8 cellular contexts compared by ENCODE assay signal in genomic region chr1:66925558-66925910, GRCh38. TPM values are rescaled to one million over a fixed set of nuclear protein-coding genes. Genes with fewer than 3 reads are reported as not detected.
DNase-seq lines count a peak whose midpoint lies in the region; ATAC-seq and TF ChIP-seq lines count a peak whose summit lies in the region.

No MANE protein-coding gene starts in this region.

- H3K9me3 ChIP-seq in OCI-LY7 (ENCODE audit: low read length) (peaks cover 9% of the 10 kb centered on the region), esophagus squamous epithelium (no peaks in the 10 kb centered on the region)

- peaks cover 45% of the 10 kb centered on the region for H3K4me1 ChIP-seq in OCI-LY7 (ENCODE audit: insufficient read depth, low read length, poor library complexity, severe bottlenecking)
- peaks cover 13 to 59% (median 23%) of the 10 kb centered on the region in 3 donors for H3K4me1 ChIP-seq in esophagus squamous epithelium
- peaks cover 12% of the 10 kb centered on the region for H3K4me1 ChIP-seq in rectal smooth muscle tissue (ENCODE audit: control insufficient read depth, insufficient read depth, low read length)

- ATAC-seq in HG02610 (IDR thresholded peaks at IDR 0.05; ENCODE audit: unreplicated experiment): no peak

- peak overlapping the region; percentile 81 for H3K4me2 ChIP-seq in OCI-LY7 (ENCODE audit: low read length)

- peaks cover 76% of the 10 kb centered on the region for H3K79me2 ChIP-seq in OCI-LY7 (ENCODE audit: insufficient read depth, low read depth, low read length)

- POLR2A ChIA-PET in OCI-LY7 (lab: Charles Lee): interaction anchor here (1.3 to 2.1 kb wide), 9 partner anchors 8 to 506 kb away, joined by 4 to 9 read pairs (median 6); no protein-coding TSS in a partner anchor

- TF ChIP-seq CTCF in OCI-LY7 (conservative IDR thresholded peaks at IDR 0.05; ENCODE audit: low read length): peak; percentile 1; the same call in 1 of the 2 replicates
- peak in 1 of 6 experiments; percentile 2 for TF ChIP-seq CTCF in esophagus squamous epithelium (IDR thresholded peaks at IDR 0.05)

- no peaks in the 10 kb centered on the region; the same call in 1 of the 2 replicates for H4K20me1 ChIP-seq in OCI-LY7 (ENCODE audit: insufficient read depth, low read length)

- no peaks in the 10 kb centered on the region for H3K9me3 Mint-ChIP-seq in activated CD4-positive, alpha-beta T cell treated with anti-CD3 and anti-CD28 coated beads, Interleukin-2, amount 10 ng/mL, durations not matched to agents 24 days and 14 days

- H3K27me3 Mint-ChIP-seq in activated CD4-positive, alpha-beta T cell treated with anti-CD3 and anti-CD28 coated beads, Interleukin-2, amount 10 ng/mL, durations not matched to agents 24 days and 14 days: no peaks in the 10 kb centered on the region

- H3K27ac ChIP-seq in OCI-LY7 (ENCODE audit: low read depth, low read length, poor library complexity, severe bottlenecking) (peak overlapping the region; percentile 70), esophagus squamous epithelium (peak overlapping the region; percentile 81 to 96 (median 92)), rectal smooth muscle tissue (ENCODE audit: low read depth, low read length) (peak overlapping the region; percentile 80)

- H3K36me3 Mint-ChIP-seq in activated CD4-positive, alpha-beta T cell treated with anti-CD3 and anti-CD28 coated beads, Interleukin-2, amount 10 ng/mL, durations not matched to agents 24 days and 14 days (ENCODE audit: low read depth): peaks cover 19% of the 10 kb centered on the region

- peak overlapping the region; percentile 99 for H3K4me3 Mint-ChIP-seq in activated CD4-positive, alpha-beta T cell treated with anti-CD3 and anti-CD28 coated beads, Interleukin-2, amount 10 ng/mL, durations not matched to agents 24 days and 14 days

- BruUV-seq in OCI-LY7 (replicated peaks; lab: Mats Ljungman, UMichigan): no TSS peak

- H3K27ac Mint-ChIP-seq in activated CD4-positive, alpha-beta T cell treated with anti-CD3 and anti-CD28 coated beads, Interleukin-2, amount 10 ng/mL, durations not matched to agents 24 days and 14 days: peak overlapping the region; percentile 97

- H3K4me1 Mint-ChIP-seq in activated CD4-positive, alpha-beta T cell treated with anti-CD3 and anti-CD28 coated beads, Interleukin-2, amount 10 ng/mL, durations not matched to agents 24 days and 14 days: peaks cover 41% of the 10 kb centered on the region

- H3K4me3 ChIP-seq in OCI-LY7 (ENCODE audit: low read depth, low read length, poor library complexity, severe bottlenecking): peak overlapping the region; percentile 96
- peak overlapping the region; percentile 71 to 95 (median 86) for H3K4me3 ChIP-seq in esophagus squamous epithelium
- peak overlapping the region; percentile 95 for H3K4me3 ChIP-seq in rectal smooth muscle tissue (ENCODE audit: low read length)

- peak in 1 of 4 donors; percentile 12 for TF ChIP-seq POLR2A in esophagus squamous epithelium (IDR thresholded peaks at IDR 0.05)

- DNase-seq in activated CD4-positive, alpha-beta T cell treated with anti-CD3 and anti-CD28 coated beads, Interleukin-2, amount 10 ng/mL, durations not matched to agents 24 days and 14 days: no peak
- DNase-seq in activated CD4-positive, alpha-beta T cell treated with anti-CD3 and anti-CD28 coated beads, Interleukin-2, amount 50 U/mL, for 1 hour: no peak
- DNase-seq in OCI-LY7 (ENCODE audit: low spot score) (no peak), esophagus squamous epithelium (lab: John Stamatoyannopoulos, UW) (no peak), AG20443 (ENCODE audit: low spot score) (no peak), SIG-M5 (lab: John Stamatoyannopoulos, UW) (no peak)

- intact Hi-C loops in activated CD4-positive, alpha-beta T cell treated with anti-CD3 and anti-CD28 coated beads, Interleukin-2, amount 10 ng/mL, durations not matched to agents 24 days and 14 days (cut with micrococcal nuclease): loop anchor here (1.0 to 10.0 kb wide), 10 partner anchors 55 to 1501 kb away; partner anchors contain the start of genes GADD45A, LEPR, LEPROT and SERBP1
- intact Hi-C loops in OCI-LY7 (cut with micrococcal nuclease; ENCODE audit: unreplicated experiment) (loop anchor here (10.0 kb wide), 1 partner anchor 759 kb away; the partner anchor contains the start of gene GADD45A), esophagus squamous epithelium (cut with DNase I) (no loop called here)

- H3K36me3 ChIP-seq in OCI-LY7 (ENCODE audit: insufficient read depth, low read length) (peaks cover 54% of the 10 kb centered on the region), esophagus squamous epithelium (no peaks in the 10 kb centered on the region), rectal smooth muscle tissue (ENCODE audit: control insufficient read depth, insufficient read depth, low read length) (no peaks in the 10 kb centered on the region)

- CTCF ChIA-PET in OCI-LY7 (lab: Charles Lee; ENCODE audit: unreplicated experiment): no interaction called here

- 3% methylated on average over 11 of the region's 11 CpGs for WGBS in esophagus squamous epithelium, 2 donors

- peak overlapping the region; percentile 81; the same call in 1 of the 2 replicates for H2AFZ ChIP-seq in OCI-LY7 (ENCODE audit: low read length)

- H3K9me2 ChIP-seq in OCI-LY7 (ENCODE audit: insufficient read depth, low read length): no peaks in the 10 kb centered on the region

- H3K9ac ChIP-seq in rectal smooth muscle tissue (ENCODE audit: low read length): peak overlapping the region; percentile 70

- no peaks in the 10 kb centered on the region for H3K27me3 ChIP-seq in esophagus squamous epithelium
- H3K27me3 ChIP-seq in rectal smooth muscle tissue (ENCODE audit: control insufficient read depth, insufficient read depth, low read length): no peaks in the 10 kb centered on the region

RNA-seq across cellular contexts. Expression of gene MIER1, which starts 0.7 kb away (rescaled TPM):
- 51.8 and 54.9 TPM in 2 replicates for total RNA-seq in activated CD4-positive, alpha-beta T cell treated with anti-CD3 and anti-CD28 coated beads, Interleukin-2, amount 10 ng/mL, durations not matched to agents 24 days and 14 days
- 24.4 and 38.0 TPM in 2 replicates for total RNA-seq in OCI-LY7 (2014; rRNA removed; shearing (Covaris generic))
- 43.8 and 45.9 TPM in 2 replicates for total RNA-seq in OCI-LY7 (2022)
- 10 to 100 TPM; 17.6 to 34.0 (median 24.4) TPM for total RNA-seq in esophagus squamous epithelium

RNA-seq across cellular contexts. Expression of gene DNAI4, which starts 0.9 kb away (rescaled TPM):
- total RNA-seq in activated CD4-positive, alpha-beta T cell treated with anti-CD3 and anti-CD28 coated beads, Interleukin-2, amount 10 ng/mL, durations not matched to agents 24 days and 14 days: 0.26 and 2.7 TPM in 2 replicates
- 1.9 and 6.1 TPM in 2 replicates for total RNA-seq in OCI-LY7 (2014; rRNA removed; shearing (Covaris generic))
- total RNA-seq in OCI-LY7 (2022) (10.2 and 12.0 TPM in 2 replicates), esophagus squamous epithelium (1 to 10 TPM in 1 of 4 donors, under 1 TPM in 2, not detected in 1; 0.29 to 4.8 (median 0.35) TPM)
